In genomic region chr1:39817091-39817932, GRCh38 we compare ENCODE assay signal across 8 cellular contexts. TPM values are rescaled to one million over a fixed set of nuclear protein-coding genes. Genes with fewer than 3 reads are reported as not detected.
DNase-seq lines count a peak whose midpoint lies in the region; ATAC-seq and TF ChIP-seq lines count a peak whose summit lies in the region.
"Not testable (repeated sequence)": the region's sequence is repeated elsewhere in the genome, so short reads cannot be mapped to it uniquely, and the experiment has no call there.

No MANE protein-coding gene starts in this region.

- not testable (repeated sequence) for H3K9me3 ChIP-seq in WERI-Rb-1 (ENCODE audit: severe bottlenecking); right lobe of liver

- 13% methylated on average over 3 of the region's 24 CpGs for WGBS in right lobe of liver (ENCODE audit: insufficient coverage, low coverage, low lambda C conversion rate, missing lambda C conversion rate)

- peak; percentile 23; the same call in 1 of the 2 replicates for TF ChIP-seq CTCF in WERI-Rb-1 (IDR thresholded peaks at IDR 0.05; ENCODE audit: low read depth, low read length)
- not testable (repeated sequence) for TF ChIP-seq CTCF in right lobe of liver (IDR thresholded peaks at IDR 0.05)

- intact Hi-C loops in right lobe of liver (cut with DNase I): loop anchor here (5.0 to 10.0 kb wide), 4 partner anchors 85 to 217 kb away; partner anchors contain the start of gene MYCL (in 1 of the 2)

- H3K27me3 ChIP-seq in WERI-Rb-1 (ENCODE audit: insufficient read depth, low read depth, severe bottlenecking); right lobe of liver: not testable (repeated sequence)

- TF ChIP-seq POLR2A in right lobe of liver (IDR thresholded peaks at IDR 0.05): not testable (repeated sequence)

- H3K4me3 ChIP-seq in WERI-Rb-1 (ENCODE audit: low read depth, low read length); right lobe of liver: not testable (repeated sequence)

- not testable (repeated sequence) for H3K4me1 ChIP-seq in right lobe of liver

- H3K36me3 ChIP-seq in WERI-Rb-1, right lobe of liver: not testable (repeated sequence)

- peak; percentile 84 for ATAC-seq in GM19455 (IDR thresholded peaks at IDR 0.05; ENCODE audit: unreplicated experiment)
- ATAC-seq in HG03159 (IDR thresholded peaks at IDR 0.05; ENCODE audit: unreplicated experiment): peak; percentile 86
- peak; percentile 35 to 64 (median 54) for ATAC-seq in right lobe of liver

- DNase-seq in DMS 273 treated with DMSO at 0.1 percent for 48 hours (lab: John Stamatoyannopoulos, UW) (peak; percentile 91), NCI-H526 (lab: John Stamatoyannopoulos, UW) (peak; percentile 94 to 95), WERI-Rb-1 (peak; percentile 26), amniotic epithelial cell (ENCODE audit: low read depth) (peak; percentile 12), right lobe of liver (peak in 2 of 3 donors; percentile 37 to 60)
- DNase-seq in stimulated activated CD8-positive, alpha-beta memory T cell treated with anti-CD3 and anti-CD28 coated beads, Interleukin-12 subunit alpha, Interleukin-12 subunit beta, amount 100 ng/mL, for 4 hours (ENCODE audit: low read depth): peak; percentile 24

- not testable (repeated sequence) for H3K27ac ChIP-seq in WERI-Rb-1, right lobe of liver

RNA-seq across cellular contexts. Expression of gene BMP8B, which starts 28.6 kb away (rescaled TPM):
- 1 to 10 TPM in 2 of 6 experiments, under 1 TPM in 4; 0.04 to 2.2 (median 0.79) TPM for total RNA-seq in right lobe of liver

RNA-seq across cellular contexts. Expression of gene OXCT2, which starts 46.2 kb away (rescaled TPM):
- 1 to 10 TPM in 2 of 6 experiments, under 1 TPM in 3, not detected in 1; 0.12 to 2.4 (median 0.35) TPM for total RNA-seq in right lobe of liver

Comparison
In these comparisons a context has a peak if more than half of its experiments do, and no peak if none do; other contexts are left out.
1. DNase-seq: peak in every context shown above with its lines; median percentile 94 in NCI-H526; 91 in DMS 273 treated with DMSO at 0.1 percent for 48 hours; 48 in right lobe of liver; 26 in WERI-Rb-1; 24 in stimulated activated CD8-positive, alpha-beta memory T cell treated with anti-CD3 and anti-CD28 coated beads, Interleukin-12 subunit alpha, Interleukin-12 subunit beta, amount 100 ng/mL, for 4 hours; 12 in amniotic epithelial cell.